1 cellular context compared by ENCODE assay signal in the genomic region with DNA sequence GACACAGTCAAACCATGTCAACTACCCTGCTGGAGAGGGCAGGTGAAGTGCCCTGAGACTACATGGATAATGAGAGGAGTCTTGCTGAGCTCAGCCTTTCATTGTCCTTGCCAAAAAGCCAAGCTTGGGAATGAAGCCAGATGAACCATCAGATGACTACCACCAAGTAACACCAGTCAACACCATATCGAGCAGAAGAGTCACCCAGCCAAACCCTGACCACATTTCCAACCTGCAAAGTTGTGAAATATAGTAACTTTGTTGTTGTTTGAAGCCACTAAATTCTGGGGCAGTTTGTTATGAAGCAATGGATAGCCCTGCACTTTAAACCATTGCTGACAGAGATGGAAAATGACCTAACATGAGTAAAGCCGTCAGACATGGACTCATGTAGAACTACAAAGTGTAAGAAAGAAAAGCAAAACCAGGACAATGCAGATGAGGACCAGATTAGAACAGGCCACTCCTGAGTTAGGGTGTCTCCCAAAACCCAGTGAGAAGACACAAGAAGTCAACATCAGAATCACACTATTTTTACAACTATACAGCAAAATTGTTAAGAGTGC.
TF ChIP-seq lines count a peak whose summit lies in the region.

No MANE protein-coding gene starts in this region.

TF ChIP-seq in K562, 482 proteins besides CTCF, POLR2A, EP300 and RAD21 (continued from another document):
- TF ChIP-seq, protein P1, sequence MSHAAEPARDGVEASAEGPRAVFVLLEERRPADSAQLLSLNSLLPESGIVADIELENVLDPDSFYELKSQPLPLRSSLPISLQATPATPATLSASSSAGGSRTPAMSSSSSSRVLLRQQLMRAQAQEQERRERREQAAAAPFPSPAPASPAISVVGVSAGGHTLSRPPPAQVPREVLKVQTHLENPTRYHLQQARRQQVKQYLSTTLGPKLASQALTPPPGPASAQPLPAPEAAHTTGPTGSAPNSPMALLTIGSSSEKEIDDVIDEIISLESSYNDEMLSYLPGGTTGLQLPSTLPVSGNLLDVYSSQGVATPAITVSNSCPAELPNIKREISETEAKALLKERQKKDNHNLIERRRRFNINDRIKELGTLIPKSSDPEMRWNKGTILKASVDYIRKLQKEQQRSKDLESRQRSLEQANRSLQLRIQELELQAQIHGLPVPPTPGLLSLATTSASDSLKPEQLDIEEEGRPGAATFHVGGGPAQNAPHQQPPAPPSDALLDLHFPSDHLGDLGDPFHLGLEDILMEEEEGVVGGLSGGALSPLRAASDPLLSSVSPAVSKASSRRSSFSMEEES (CRISPR knock-in tag; IDR thresholded peaks at IDR 0.05) = no peak
- TF ChIP-seq ZNF695 (CRISPR knock-in tag; IDR thresholded peaks at IDR 0.05) (no peak), MED1 (CRISPR knock-in tag; IDR thresholded peaks at IDR 0.05; ENCODE audit: borderline replicate concordance) (no peak), NFE2L1 (tag; IDR thresholded peaks at IDR 0.05; ENCODE audit: borderline replicate concordance, low read depth) (no peak), BACH1 (tag; IDR thresholded peaks at IDR 0.05) (no peak), RBM17 (IDR thresholded peaks at IDR 0.05; ENCODE audit: borderline replicate concordance, low read depth, low read length) (no peak)
- TF ChIP-seq, protein P2, sequence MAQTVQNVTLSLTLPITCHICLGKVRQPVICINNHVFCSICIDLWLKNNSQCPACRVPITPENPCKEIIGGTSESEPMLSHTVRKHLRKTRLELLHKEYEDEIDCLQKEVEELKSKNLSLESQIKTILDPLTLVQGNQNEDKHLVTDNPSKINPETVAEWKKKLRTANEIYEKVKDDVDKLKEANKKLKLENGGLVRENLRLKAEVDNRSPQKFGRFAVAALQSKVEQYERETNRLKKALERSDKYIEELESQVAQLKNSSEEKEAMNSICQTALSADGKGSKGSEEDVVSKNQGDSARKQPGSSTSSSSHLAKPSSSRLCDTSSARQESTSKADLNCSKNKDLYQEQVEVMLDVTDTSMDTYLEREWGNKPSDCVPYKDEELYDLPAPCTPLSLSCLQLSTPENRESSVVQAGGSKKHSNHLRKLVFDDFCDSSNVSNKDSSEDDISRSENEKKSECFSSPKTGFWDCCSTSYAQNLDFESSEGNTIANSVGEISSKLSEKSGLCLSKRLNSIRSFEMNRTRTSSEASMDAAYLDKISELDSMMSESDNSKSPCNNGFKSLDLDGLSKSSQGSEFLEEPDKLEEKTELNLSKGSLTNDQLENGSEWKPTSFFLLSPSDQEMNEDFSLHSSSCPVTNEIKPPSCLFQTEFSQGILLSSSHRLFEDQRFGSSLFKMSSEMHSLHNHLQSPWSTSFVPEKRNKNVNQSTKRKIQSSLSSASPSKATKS (CRISPR knock-in tag; IDR thresholded peaks at IDR 0.05) = no peak
- TF ChIP-seq, protein P3, sequence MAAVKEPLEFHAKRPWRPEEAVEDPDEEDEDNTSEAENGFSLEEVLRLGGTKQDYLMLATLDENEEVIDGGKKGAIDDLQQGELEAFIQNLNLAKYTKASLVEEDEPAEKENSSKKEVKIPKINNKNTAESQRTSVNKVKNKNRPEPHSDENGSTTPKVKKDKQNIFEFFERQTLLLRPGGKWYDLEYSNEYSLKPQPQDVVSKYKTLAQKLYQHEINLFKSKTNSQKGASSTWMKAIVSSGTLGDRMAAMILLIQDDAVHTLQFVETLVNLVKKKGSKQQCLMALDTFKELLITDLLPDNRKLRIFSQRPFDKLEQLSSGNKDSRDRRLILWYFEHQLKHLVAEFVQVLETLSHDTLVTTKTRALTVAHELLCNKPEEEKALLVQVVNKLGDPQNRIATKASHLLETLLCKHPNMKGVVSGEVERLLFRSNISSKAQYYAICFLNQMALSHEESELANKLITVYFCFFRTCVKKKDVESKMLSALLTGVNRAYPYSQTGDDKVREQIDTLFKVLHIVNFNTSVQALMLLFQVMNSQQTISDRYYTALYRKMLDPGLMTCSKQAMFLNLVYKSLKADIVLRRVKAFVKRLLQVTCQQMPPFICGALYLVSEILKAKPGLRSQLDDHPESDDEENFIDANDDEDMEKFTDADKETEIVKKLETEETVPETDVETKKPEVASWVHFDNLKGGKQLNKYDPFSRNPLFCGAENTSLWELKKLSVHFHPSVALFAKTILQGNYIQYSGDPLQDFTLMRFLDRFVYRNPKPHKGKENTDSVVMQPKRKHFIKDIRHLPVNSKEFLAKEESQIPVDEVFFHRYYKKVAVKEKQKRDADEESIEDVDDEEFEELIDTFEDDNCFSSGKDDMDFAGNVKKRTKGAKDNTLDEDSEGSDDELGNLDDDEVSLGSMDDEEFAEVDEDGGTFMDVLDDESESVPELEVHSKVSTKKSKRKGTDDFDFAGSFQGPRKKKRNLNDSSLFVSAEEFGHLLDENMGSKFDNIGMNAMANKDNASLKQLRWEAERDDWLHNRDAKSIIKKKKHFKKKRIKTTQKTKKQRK (IDR thresholded peaks at IDR 0.05; ENCODE audit: borderline replicate concordance, low read depth, low read length) = no peak
- TF ChIP-seq, protein P4, sequence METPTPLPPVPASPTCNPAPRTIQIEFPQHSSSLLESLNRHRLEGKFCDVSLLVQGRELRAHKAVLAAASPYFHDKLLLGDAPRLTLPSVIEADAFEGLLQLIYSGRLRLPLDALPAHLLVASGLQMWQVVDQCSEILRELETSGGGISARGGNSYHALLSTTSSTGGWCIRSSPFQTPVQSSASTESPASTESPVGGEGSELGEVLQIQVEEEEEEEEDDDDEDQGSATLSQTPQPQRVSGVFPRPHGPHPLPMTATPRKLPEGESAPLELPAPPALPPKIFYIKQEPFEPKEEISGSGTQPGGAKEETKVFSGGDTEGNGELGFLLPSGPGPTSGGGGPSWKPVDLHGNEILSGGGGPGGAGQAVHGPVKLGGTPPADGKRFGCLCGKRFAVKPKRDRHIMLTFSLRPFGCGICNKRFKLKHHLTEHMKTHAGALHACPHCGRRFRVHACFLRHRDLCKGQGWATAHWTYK (CRISPR knock-in tag; IDR thresholded peaks at IDR 0.05) = no peak
